ENCODE assay signal across 26 cellular contexts in genomic region chr16:22366371-22366770, GRCh38. TPM values are rescaled to one million over a fixed set of nuclear protein-coding genes. Genes with fewer than 3 reads are reported as not detected.
DNase-seq lines count a peak whose midpoint lies in the region; ATAC-seq and TF ChIP-seq lines count a peak whose summit lies in the region.
"Had no signal": no experiment of that assay in that cellular context is flagged by ENCODE, and none has a peak within 500 bp of the region (broad histone marks: within the 10 kb centered on the region; RNA-seq: fewer than 3 reads in every experiment).

No MANE protein-coding gene starts in this region.

- peak overlapping the region; percentile 61 for H3K27ac Mint-ChIP-seq in activated CD4-positive, alpha-beta T cell treated with anti-CD3 and anti-CD28 coated beads for 36 hours
- H3K27ac Mint-ChIP-seq in activated CD4-positive, alpha-beta T cell treated with anti-CD3 and anti-CD28 coated beads, Interleukin-2, amount 10 ng/mL, durations not matched to agents 7 days and 5 days, result no peak overlapping the region
- peak overlapping the region; percentile 60 for H3K27ac Mint-ChIP-seq in CD8-positive, alpha-beta T cell
- H3K27ac Mint-ChIP-seq in activated naive CD8-positive, alpha-beta T cell treated with anti-CD3 and anti-CD28 coated beads, Interleukin-2, amount 50 U/mL, for 24 hours, result peak overlapping the region; percentile 7
- H3K27ac Mint-ChIP-seq in naive thymus-derived CD4-positive, alpha-beta T cell, result peak overlapping the region; percentile 36 to 88 (median 46)
- H3K27ac Mint-ChIP-seq: activated T-helper 2 cell treated with anti-CD3 and anti-CD28 coated beads, Interferon-gamma antibody, Interleukin-2, Interleukin-4, amounts not matched to agents 10 μg/mL and 5 μg/mL and 100 μg/mL, durations not matched to agents 14 hours and 24 hours and 36 hours; mesothelial cell of epicardium had no signal

- H3K36me3 Mint-ChIP-seq in activated CD4-positive, alpha-beta T cell treated with anti-CD3 and anti-CD28 coated beads for 36 hours (ENCODE audit: low read depth), result peaks cover 53% of the 10 kb centered on the region
- H3K36me3 Mint-ChIP-seq in activated CD4-positive, alpha-beta T cell treated with anti-CD3 and anti-CD28 coated beads, Interleukin-2, amount 10 ng/mL, durations not matched to agents 7 days and 5 days (ENCODE audit: low read depth), result peaks cover 70% of the 10 kb centered on the region
- peaks cover 56% of the 10 kb centered on the region for H3K36me3 Mint-ChIP-seq in CD8-positive, alpha-beta T cell
- H3K36me3 Mint-ChIP-seq in activated naive CD8-positive, alpha-beta T cell treated with anti-CD3 and anti-CD28 coated beads, Interleukin-2, amount 50 U/mL, for 24 hours (ENCODE audit: low read depth), result peaks cover 51% of the 10 kb centered on the region
- H3K36me3 Mint-ChIP-seq in naive thymus-derived CD4-positive, alpha-beta T cell, result peaks cover 11 to 51% (median 30%) of the 10 kb centered on the region in 5 donors

- H3K4me3 Mint-ChIP-seq in activated CD4-positive, alpha-beta T cell treated with anti-CD3 and anti-CD28 coated beads for 36 hours, result no peak overlapping the region
- no peak overlapping the region for H3K4me3 Mint-ChIP-seq in activated CD4-positive, alpha-beta T cell treated with anti-CD3 and anti-CD28 coated beads, Interleukin-2, amount 10 ng/mL, durations not matched to agents 7 days and 5 days
- H3K4me3 Mint-ChIP-seq in CD8-positive, alpha-beta T cell, result no peak overlapping the region
- no peak overlapping the region for H3K4me3 Mint-ChIP-seq in activated naive CD8-positive, alpha-beta T cell treated with anti-CD3 and anti-CD28 coated beads, Interleukin-2, amount 50 U/mL, for 24 hours
- peak overlapping the region; percentile 10 to 71 (median 54) for H3K4me3 Mint-ChIP-seq in naive thymus-derived CD4-positive, alpha-beta T cell
- H3K4me3 Mint-ChIP-seq: mesothelial cell of epicardium, naive B cell had no signal

- no peaks in the 10 kb centered on the region for H3K27me3 Mint-ChIP-seq in activated CD4-positive, alpha-beta T cell treated with anti-CD3 and anti-CD28 coated beads for 36 hours
- no peaks in the 10 kb centered on the region for H3K27me3 Mint-ChIP-seq in activated CD4-positive, alpha-beta T cell treated with anti-CD3 and anti-CD28 coated beads, Interleukin-2, amount 10 ng/mL, durations not matched to agents 7 days and 5 days
- H3K27me3 Mint-ChIP-seq in CD8-positive, alpha-beta T cell (ENCODE audit: low read depth), result no peaks in the 10 kb centered on the region
- no peaks in the 10 kb centered on the region for H3K27me3 Mint-ChIP-seq in activated naive CD8-positive, alpha-beta T cell treated with anti-CD3 and anti-CD28 coated beads, Interleukin-2, amount 50 U/mL, for 24 hours
- no peaks in the 10 kb centered on the region for H3K27me3 Mint-ChIP-seq in naive thymus-derived CD4-positive, alpha-beta T cell
- H3K27me3 Mint-ChIP-seq: naive B cell had no signal

- H3K36me3 ChIP-seq in CD8-positive, alpha-beta T cell (ENCODE audit: insufficient read depth, low read length), result peaks cover 13% of the 10 kb centered on the region
- H3K36me3 ChIP-seq in naive thymus-derived CD4-positive, alpha-beta T cell (ENCODE audit: control insufficient read depth in 2 of 3, insufficient read depth in 3 of 3, low read length in 3 of 3), result peaks cover 4 to 24% (median 6%) of the 10 kb centered on the region in 3 experiments

- ATAC-seq in activated CD4-positive, alpha-beta T cell treated with anti-CD3 and anti-CD28 coated beads for 36 hours, result no peak
- no peak for ATAC-seq in CD8-positive, alpha-beta T cell
- no peak for ATAC-seq in activated naive CD8-positive, alpha-beta T cell treated with anti-CD3 and anti-CD28 coated beads, Interleukin-2, amount 50 U/mL, for 24 hours
- no peak for ATAC-seq in naive thymus-derived CD4-positive, alpha-beta T cell

- H3K4me1 Mint-ChIP-seq in activated CD4-positive, alpha-beta T cell treated with anti-CD3 and anti-CD28 coated beads for 36 hours, result peaks cover 74% of the 10 kb centered on the region
- H3K4me1 Mint-ChIP-seq in activated CD4-positive, alpha-beta T cell treated with anti-CD3 and anti-CD28 coated beads, Interleukin-2, amount 10 ng/mL, durations not matched to agents 7 days and 5 days, result peaks cover 72% of the 10 kb centered on the region
- peaks cover 81% of the 10 kb centered on the region for H3K4me1 Mint-ChIP-seq in CD8-positive, alpha-beta T cell (ENCODE audit: low read depth)
- H3K4me1 Mint-ChIP-seq in activated naive CD8-positive, alpha-beta T cell treated with anti-CD3 and anti-CD28 coated beads, Interleukin-2, amount 50 U/mL, for 24 hours, result peaks cover 81% of the 10 kb centered on the region
- peaks cover 26 to 91% (median 80%) of the 10 kb centered on the region in 7 donors for H3K4me1 Mint-ChIP-seq in naive thymus-derived CD4-positive, alpha-beta T cell

- no peak overlapping the region for H3K27ac ChIP-seq in CD8-positive, alpha-beta T cell (ENCODE audit: low read depth, low read length)
- no peak overlapping the region for H3K27ac ChIP-seq in naive thymus-derived CD4-positive, alpha-beta T cell (ENCODE audit: low read depth, low read length)
- H3K27ac ChIP-seq: skin epidermis, tibial nerve had no signal

- H3K27me3 ChIP-seq in CD8-positive, alpha-beta T cell (ENCODE audit: insufficient read depth, low read length), result no peaks in the 10 kb centered on the region
- H3K27me3 ChIP-seq in naive thymus-derived CD4-positive, alpha-beta T cell (ENCODE audit: control insufficient read depth in 2 of 2, insufficient read depth in 2 of 2, low read length in 2 of 2), result no peaks in the 10 kb centered on the region
- H3K27me3 ChIP-seq: MG63, tibial nerve had no signal

- no peak for DNase-seq in activated CD4-positive, alpha-beta T cell treated with anti-CD3 and anti-CD28 coated beads for 36 hours
- no peak for DNase-seq in activated CD4-positive, alpha-beta T cell treated with anti-CD3 and anti-CD28 coated beads, Interleukin-2, amount 10 ng/mL, durations not matched to agents 7 days and 5 days
- DNase-seq in CD8-positive, alpha-beta T cell, result no peak
- DNase-seq in activated naive CD8-positive, alpha-beta T cell treated with anti-CD3 and anti-CD28 coated beads, Interleukin-2, amount 50 U/mL, for 24 hours, result no peak
- no peak for DNase-seq in naive thymus-derived CD4-positive, alpha-beta T cell
- no peak for DNase-seq in DMS53 (lab: John Stamatoyannopoulos, UW)
- no peak for DNase-seq in pons (ENCODE audit: low spot score)
- DNase-seq in hepatic stellate cell (ENCODE audit: low spot score), result no peak
- DNase-seq: activated CD4-positive, alpha-beta T cell treated with anti-CD3 and anti-CD28 coated beads for 4 hours; Caco-2; cerebellar nuclear complex; glutamatergic neuron; islet precursor cell; KG1; MG63; naive B cell; NCI-H1105 treated with DMSO at 0.1 percent for 48 hours; NCI-H2029 treated with DMSO at 0.1 percent for 48 hours; NCI-H2227 treated with DMSO at 0.1 percent for 48 hours; NCI-H774; nucleus accumbens; RPMI8226 had no signal

- no peak overlapping the region for H3K4me3 ChIP-seq in CD8-positive, alpha-beta T cell (ENCODE audit: low read depth, low read length)
- H3K4me3 ChIP-seq in naive thymus-derived CD4-positive, alpha-beta T cell (ENCODE audit: low read length), result no peak overlapping the region
- H3K4me3 ChIP-seq: MG63, skin epidermis, tibial nerve had no signal

- CTCF ChIA-PET in activated CD4-positive, alpha-beta T cell treated with anti-CD3 and anti-CD28 coated beads for 36 hours (lab: Charles Lee), result no interaction called here
- CTCF ChIA-PET in activated CD4-positive, alpha-beta T cell treated with anti-CD3 and anti-CD28 coated beads, Interleukin-2, amount 10 ng/mL, durations not matched to agents 7 days and 5 days (lab: Charles Lee), result interaction anchor here (1.2 kb wide), 2 partner anchors 20 to 36 kb away, joined by 3 read pairs; no protein-coding TSS in a partner anchor
- CTCF ChIA-PET in CD8-positive, alpha-beta T cell (lab: Charles Lee), result interaction anchor here (2.4 kb wide), 1 partner anchor 8 kb away, joined by 8 read pairs; no protein-coding TSS in a partner anchor
- CTCF ChIA-PET in naive thymus-derived CD4-positive, alpha-beta T cell (lab: Charles Lee), result interaction anchor here (0.8 kb wide), 1 partner anchor 49 kb away, joined by 4 read pairs; no protein-coding TSS in a partner anchor

- POLR2A ChIA-PET in activated CD4-positive, alpha-beta T cell treated with anti-CD3 and anti-CD28 coated beads for 36 hours (lab: Charles Lee), result no interaction called here
- POLR2A ChIA-PET in activated CD4-positive, alpha-beta T cell treated with anti-CD3 and anti-CD28 coated beads, Interleukin-2, amount 10 ng/mL, durations not matched to agents 7 days and 5 days (lab: Charles Lee), result no interaction called here
- POLR2A ChIA-PET in CD8-positive, alpha-beta T cell (lab: Charles Lee), result interaction anchor here (1.6 kb wide), 1 partner anchor 8 kb away, joined by 4 read pairs; no protein-coding TSS in a partner anchor
- POLR2A ChIA-PET in naive thymus-derived CD4-positive, alpha-beta T cell (lab: Charles Lee), result interaction anchor here (0.6 to 6.2 kb wide), 3 partner anchors 7 to 31 kb away, joined by 4 to 76 read pairs (median 5); no protein-coding TSS in a partner anchor

- H3K9me3 Mint-ChIP-seq in activated CD4-positive, alpha-beta T cell treated with anti-CD3 and anti-CD28 coated beads for 36 hours (ENCODE audit: low read depth), result no peaks in the 10 kb centered on the region
- peaks cover 4% of the 10 kb centered on the region for H3K9me3 Mint-ChIP-seq in activated CD4-positive, alpha-beta T cell treated with anti-CD3 and anti-CD28 coated beads, Interleukin-2, amount 10 ng/mL, durations not matched to agents 7 days and 5 days
- no peaks in the 10 kb centered on the region for H3K9me3 Mint-ChIP-seq in CD8-positive, alpha-beta T cell
- peaks cover 4% of the 10 kb centered on the region for H3K9me3 Mint-ChIP-seq in activated naive CD8-positive, alpha-beta T cell treated with anti-CD3 and anti-CD28 coated beads, Interleukin-2, amount 50 U/mL, for 24 hours
- peaks cover 0 to 5% (median 0%) of the 10 kb centered on the region in 11 donors for H3K9me3 Mint-ChIP-seq in naive thymus-derived CD4-positive, alpha-beta T cell
- H3K9me3 Mint-ChIP-seq: activated T-helper 2 cell treated with anti-CD3 and anti-CD28 coated beads, Interferon-gamma antibody, Interleukin-2, Interleukin-4, amounts not matched to agents 10 μg/mL and 5 μg/mL and 100 μg/mL, durations not matched to agents 14 hours and 24 hours and 36 hours; mesothelial cell of epicardium; naive B cell had no signal

- no peaks in the 10 kb centered on the region for H3K9me3 ChIP-seq in CD8-positive, alpha-beta T cell (ENCODE audit: low read length)
- no peaks in the 10 kb centered on the region for H3K9me3 ChIP-seq in naive thymus-derived CD4-positive, alpha-beta T cell (ENCODE audit: control insufficient read depth in 2 of 3, low read length in 3 of 3)
- H3K9me3 ChIP-seq: Caco-2, MG63, tibial nerve had no signal

- H3K4me1 ChIP-seq in CD8-positive, alpha-beta T cell (ENCODE audit: insufficient read depth, low read length), result peaks cover 62% of the 10 kb centered on the region
- peaks cover 22 to 47% of the 10 kb centered on the region in 2 donors for H3K4me1 ChIP-seq in naive thymus-derived CD4-positive, alpha-beta T cell (ENCODE audit: control insufficient read depth in 2 of 2, insufficient read depth in 2 of 2, low read length in 2 of 2)

- TF ChIP-seq CTCF in CD8-positive, alpha-beta T cell (IDR thresholded peaks at IDR 0.05), result no peak

- intact Hi-C loops in activated CD4-positive, alpha-beta T cell treated with anti-CD3 and anti-CD28 coated beads for 36 hours (cut with DNase I, micrococcal nuclease), result no loop called here
- intact Hi-C loops in CD8-positive, alpha-beta T cell (cut with DNase I, micrococcal nuclease), result no loop called here
- intact Hi-C loops in naive thymus-derived CD4-positive, alpha-beta T cell (cut with micrococcal nuclease), result no loop called here

RNA-seq across cellular contexts. Expression of gene CDR2, which starts 8.0 kb away (rescaled TPM):
- total RNA-seq in activated CD4-positive, alpha-beta T cell treated with anti-CD3 and anti-CD28 coated beads for 36 hours, result 10 to 100 TPM; 29.5 to 33.7 TPM
- total RNA-seq in activated CD4-positive, alpha-beta T cell treated with anti-CD3 and anti-CD28 coated beads, Interleukin-2, amount 10 ng/mL, durations not matched to agents 7 days and 5 days, result 10 to 100 TPM; 43.5 to 45.4 TPM
- 100 to 1,000 TPM; 119 to 120 TPM for total RNA-seq in CD8-positive, alpha-beta T cell
- 10 to 100 TPM; 28.7 to 91.9 (median 65.6) TPM for total RNA-seq in naive thymus-derived CD4-positive, alpha-beta T cell
- polyA plus RNA-seq in naive thymus-derived CD4-positive, alpha-beta T cell, result 100 to 1,000 TPM in 1 of 2 donors, 10 to 100 TPM in 1; 66.0 to 115 TPM

Comparison
In these comparisons a context has a peak if more than half of its experiments do, and no peak if none do; other contexts are left out.
1. H3K4me3 Mint-ChIP-seq: peak in naive thymus-derived CD4-positive, alpha-beta T cell (10 of 10); none in activated CD4-positive, alpha-beta T cell treated with anti-CD3 and anti-CD28 coated beads for 36 hours (single experiment), activated CD4-positive, alpha-beta T cell treated with anti-CD3 and anti-CD28 coated beads, Interleukin-2, amount 10 ng/mL, durations not matched to agents 7 days and 5 days (single experiment), CD8-positive, alpha-beta T cell (single experiment) and activated naive CD8-positive, alpha-beta T cell treated with anti-CD3 and anti-CD28 coated beads, Interleukin-2, amount 50 U/mL, for 24 hours (single experiment).
2. POLR2A ChIA-PET loops: an anchor here in CD8-positive, alpha-beta T cell (1.6 kb wide) and naive thymus-derived CD4-positive, alpha-beta T cell (0.6 to 6.2 kb wide); none called in activated CD4-positive, alpha-beta T cell treated with anti-CD3 and anti-CD28 coated beads for 36 hours and activated CD4-positive, alpha-beta T cell treated with anti-CD3 and anti-CD28 coated beads, Interleukin-2, amount 10 ng/mL, durations not matched to agents 7 days and 5 days.